ENCODE assay signal across 2 cellular contexts in genomic region chr13:52356327-52356726, GRCh38.
TF ChIP-seq lines count a peak whose summit lies in the region.

No MANE protein-coding gene starts in this region.

TF ChIP-seq in HepG2, 621 proteins besides CTCF, POLR2A, EP300 and RAD21:
- TF ChIP-seq ATF7 (IDR thresholded peaks at IDR 0.05) (0 out of 2 replicates have a peak, but pooled peaks have one; percentile 18), ATF7 (CRISPR knock-in tag; IDR thresholded peaks at IDR 0.05) (no peak), AGO2 (optimal IDR thresholded peaks at IDR 0.05; ENCODE audit: low read depth, low read length) (no peak)

TF ChIP-seq in SK-N-SH treated with all-trans-retinoic acid at 6 μM for 48 hours, 23 proteins besides CTCF, POLR2A, EP300 and RAD21:
- TF ChIP-seq POU6F1 (CRISPR knock-in tag; IDR thresholded peaks at IDR 0.05; ENCODE audit: borderline replicate concordance, low read depth), result no peak
- TF ChIP-seq GLIS3 (CRISPR knock-in tag; IDR thresholded peaks at IDR 0.05), result no peak
- no peak for TF ChIP-seq ZFP30 (CRISPR knock-in tag; IDR thresholded peaks at IDR 0.05)
- no peak for TF ChIP-seq TSHZ2 (CRISPR knock-in tag; IDR thresholded peaks at IDR 0.05)
- TF ChIP-seq ZNF8 (CRISPR knock-in tag; IDR thresholded peaks at IDR 0.05), result no peak
- no peak for TF ChIP-seq BACH2 (CRISPR knock-in tag; IDR thresholded peaks at IDR 0.05; ENCODE audit: borderline replicate concordance)
- no peak for TF ChIP-seq RARB (CRISPR knock-in tag; IDR thresholded peaks at IDR 0.05)
- no peak for TF ChIP-seq CSRNP3 (CRISPR knock-in tag; IDR thresholded peaks at IDR 0.05)
- TF ChIP-seq PPARA (CRISPR knock-in tag; IDR thresholded peaks at IDR 0.05; ENCODE audit: borderline replicate concordance), result no peak
- no peak for TF ChIP-seq TCF4 (CRISPR knock-in tag; IDR thresholded peaks at IDR 0.05; ENCODE audit: borderline replicate concordance)
- no peak for TF ChIP-seq ISL1 (CRISPR knock-in tag; IDR thresholded peaks at IDR 0.05)
- TF ChIP-seq PATZ1 (CRISPR knock-in tag; IDR thresholded peaks at IDR 0.05; ENCODE audit: borderline replicate concordance), result no peak
- no peak for TF ChIP-seq CSDC2 (CRISPR knock-in tag; IDR thresholded peaks at IDR 0.05)
- no peak for TF ChIP-seq CREB5 (CRISPR knock-in tag; IDR thresholded peaks at IDR 0.05; ENCODE audit: low read depth)
- TF ChIP-seq ZFP3 (CRISPR knock-in tag; IDR thresholded peaks at IDR 0.05), result no peak
- TF ChIP-seq ZNF70 (CRISPR knock-in tag; IDR thresholded peaks at IDR 0.05), result no peak
- TF ChIP-seq SNAI2 (CRISPR knock-in tag; IDR thresholded peaks at IDR 0.05), result no peak
